ENCODE assay signal across 19 cellular contexts in genomic region chr1:53066433-53066832, GRCh38. TPM values are rescaled to one million over a fixed set of nuclear protein-coding genes. Genes with fewer than 3 reads are reported as not detected.
DNase-seq lines count a peak whose midpoint lies in the region; ATAC-seq and TF ChIP-seq lines count a peak whose summit lies in the region.
"Had no signal": no experiment of that assay in that cellular context is flagged by ENCODE, and none has a peak within 500 bp of the region (broad histone marks: within the 10 kb centered on the region; RNA-seq: fewer than 3 reads in every experiment).

No MANE protein-coding gene starts in this region.

- intact Hi-C loops in left cardiac atrium (cut with DNase I) (no loop called here), testis (cut with DNase I; ENCODE audit: low total_unique reads) (no loop called here), left colon (cut with DNase I, micrococcal nuclease) (no loop called here)
- intact Hi-C loops in activated naive CD4-positive, alpha-beta T cell treated with anti-CD3 and anti-CD28 coated beads for 36 hours (cut with micrococcal nuclease): no loop called here

- no peaks in the 10 kb centered on the region for H3K36me3 Mint-ChIP-seq in activated naive CD4-positive, alpha-beta T cell treated with anti-CD3 and anti-CD28 coated beads for 36 hours (ENCODE audit: low read depth)
- H3K36me3 Mint-ChIP-seq in activated naive CD4-positive, alpha-beta T cell treated with anti-CD3 and anti-CD28 coated beads, Interleukin-2, amount 10 ng/mL, durations not matched to agents 7 days and 5 days: no peaks in the 10 kb centered on the region

- H3K4me3 Mint-ChIP-seq in activated naive CD4-positive, alpha-beta T cell treated with anti-CD3 and anti-CD28 coated beads for 36 hours: no peak overlapping the region
- no peak overlapping the region for H3K4me3 Mint-ChIP-seq in activated naive CD4-positive, alpha-beta T cell treated with anti-CD3 and anti-CD28 coated beads, Interleukin-2, amount 10 ng/mL, durations not matched to agents 7 days and 5 days
- H3K4me3 Mint-ChIP-seq: CD4-positive, CD25-positive, alpha-beta regulatory T cell had no signal

- H3K9me3 Mint-ChIP-seq in activated naive CD4-positive, alpha-beta T cell treated with anti-CD3 and anti-CD28 coated beads for 36 hours: no peaks in the 10 kb centered on the region
- H3K9me3 Mint-ChIP-seq in activated naive CD4-positive, alpha-beta T cell treated with anti-CD3 and anti-CD28 coated beads, Interleukin-2, amount 10 ng/mL, durations not matched to agents 7 days and 5 days: no peaks in the 10 kb centered on the region
- H3K9me3 Mint-ChIP-seq: CD4-positive, CD25-positive, alpha-beta regulatory T cell had no signal

- H3K4me1 Mint-ChIP-seq in activated naive CD4-positive, alpha-beta T cell treated with anti-CD3 and anti-CD28 coated beads for 36 hours (ENCODE audit: low read depth): peaks cover 2% of the 10 kb centered on the region
- peaks cover 2% of the 10 kb centered on the region for H3K4me1 Mint-ChIP-seq in activated naive CD4-positive, alpha-beta T cell treated with anti-CD3 and anti-CD28 coated beads, Interleukin-2, amount 10 ng/mL, durations not matched to agents 7 days and 5 days

- no peaks in the 10 kb centered on the region for H3K36me3 ChIP-seq in SJCRH30
- H3K36me3 ChIP-seq in testis (ENCODE audit: low read depth, missing control alignments): no peaks in the 10 kb centered on the region

- peaks cover 25% of the 10 kb centered on the region for H3K27me3 Mint-ChIP-seq in activated naive CD4-positive, alpha-beta T cell treated with anti-CD3 and anti-CD28 coated beads for 36 hours (ENCODE audit: low read depth)
- H3K27me3 Mint-ChIP-seq in activated naive CD4-positive, alpha-beta T cell treated with anti-CD3 and anti-CD28 coated beads, Interleukin-2, amount 10 ng/mL, durations not matched to agents 7 days and 5 days: peaks cover 46% of the 10 kb centered on the region

- H3K27ac ChIP-seq in SJCRH30 (no peak overlapping the region; the same call in 1 of the 2 replicates), testis (no peak overlapping the region)
- H3K27ac ChIP-seq: KMS-11 had no signal

- H3K4me3 ChIP-seq in SJCRH30 (no peak overlapping the region), testis (no peak overlapping the region)

- no peak overlapping the region for H3K27ac Mint-ChIP-seq in activated naive CD4-positive, alpha-beta T cell treated with anti-CD3 and anti-CD28 coated beads for 36 hours
- H3K27ac Mint-ChIP-seq in activated naive CD4-positive, alpha-beta T cell treated with anti-CD3 and anti-CD28 coated beads, Interleukin-2, amount 10 ng/mL, durations not matched to agents 7 days and 5 days: no peak overlapping the region
- H3K27ac Mint-ChIP-seq: CD4-positive, CD25-positive, alpha-beta regulatory T cell had no signal

- peaks cover 4% of the 10 kb centered on the region for H3K4me1 ChIP-seq in SJCRH30
- H3K4me1 ChIP-seq in testis: peaks cover 10% of the 10 kb centered on the region
- H3K4me1 ChIP-seq: Caco-2 had no signal

- no peak for TF ChIP-seq CTCF in testis (IDR thresholded peaks at IDR 0.05)

- H3K9me3 ChIP-seq in SJCRH30 (replicated peaks) (no peaks in the 10 kb centered on the region), testis (no peaks in the 10 kb centered on the region)
- H3K9me3 ChIP-seq: Caco-2 had no signal

- ATAC-seq in left cardiac atrium (peak in 1 of 2 donors; percentile 13), left colon (no peak)

- CTCF ChIA-PET in activated naive CD4-positive, alpha-beta T cell treated with anti-CD3 and anti-CD28 coated beads for 36 hours (lab: Charles Lee): no interaction called here
- CTCF ChIA-PET in activated naive CD4-positive, alpha-beta T cell treated with anti-CD3 and anti-CD28 coated beads, Interleukin-2, amount 10 ng/mL, durations not matched to agents 7 days and 5 days (lab: Charles Lee): no interaction called here

- H3K27me3 ChIP-seq in SJCRH30 (no peaks in the 10 kb centered on the region), testis (no peaks in the 10 kb centered on the region)

- no peak for TF ChIP-seq POLR2A in testis (IDR thresholded peaks at IDR 0.05)

- DNase-seq in SJCRH30 (peak; percentile 73 to 86), left cardiac atrium (peak; percentile 34), mucosa of gallbladder (ENCODE audit: low spot score) (peak; percentile 10), testis (peak; percentile 14), GOT3 (lab: John Stamatoyannopoulos, UW) (no peak), left colon (no peak)
- DNase-seq in activated naive CD4-positive, alpha-beta T cell treated with anti-CD3 and anti-CD28 coated beads for 36 hours: no peak
- DNase-seq in activated naive CD4-positive, alpha-beta T cell treated with anti-CD3 and anti-CD28 coated beads, Interleukin-2, amount 10 ng/mL, durations not matched to agents 7 days and 5 days: no peak
- DNase-seq: ACHN; Caco-2; CD4-positive, CD25-positive, alpha-beta regulatory T cell; DMS53; NCI-H1092; NCI-H146; NCI-H2081; NCI-H510A; NCI-H82 had no signal

- 59 to 64% methylated on average over 6 of the region's 6 CpGs for WGBS in testis, 2 donors

RNA-seq across cellular contexts. Expression of gene PODN, which starts 4.4 kb away (rescaled TPM):
- total RNA-seq in SJCRH30 (2014; rRNA removed; shearing (Covaris generic)): 0.41 and 0.42 TPM in 2 replicates
- total RNA-seq in left cardiac atrium (10 to 100 TPM; 28.6 to 84.9 TPM), mucosa of gallbladder (250 TPM), testis (100 to 1,000 TPM in 1 of 2 donors, 10 to 100 TPM in 1; 87.5 to 104 TPM), left colon (10 to 100 TPM in 1 of 2 donors, 1 to 10 TPM in 1; 6.2 to 22.0 TPM)
- polyA plus RNA-seq in testis (ENCODE audit: insufficient read depth, low read depth, low replicate concordance): 69.3 TPM
- not detected for total RNA-seq in activated naive CD4-positive, alpha-beta T cell treated with anti-CD3 and anti-CD28 coated beads for 36 hours
- total RNA-seq: Caco-2; CD4-positive, CD25-positive, alpha-beta regulatory T cell; M059J had no signal
- polyA plus RNA-seq: CD4-positive, CD25-positive, alpha-beta regulatory T cell had no signal

Comparison
In these comparisons a context has a peak if more than half of its experiments do, and no peak if none do; other contexts are left out.
1. DNase-seq: peak in SJCRH30 (2 of 2), left cardiac atrium (single experiment), mucosa of gallbladder (single experiment) and testis (single experiment); none in GOT3 (single experiment), activated naive CD4-positive, alpha-beta T cell treated with anti-CD3 and anti-CD28 coated beads for 36 hours (single experiment), left colon (0 of 2) and activated naive CD4-positive, alpha-beta T cell treated with anti-CD3 and anti-CD28 coated beads, Interleukin-2, amount 10 ng/mL, durations not matched to agents 7 days and 5 days (single experiment).